ENCODE assay signal across 34 cellular contexts in the genomic region with DNA sequence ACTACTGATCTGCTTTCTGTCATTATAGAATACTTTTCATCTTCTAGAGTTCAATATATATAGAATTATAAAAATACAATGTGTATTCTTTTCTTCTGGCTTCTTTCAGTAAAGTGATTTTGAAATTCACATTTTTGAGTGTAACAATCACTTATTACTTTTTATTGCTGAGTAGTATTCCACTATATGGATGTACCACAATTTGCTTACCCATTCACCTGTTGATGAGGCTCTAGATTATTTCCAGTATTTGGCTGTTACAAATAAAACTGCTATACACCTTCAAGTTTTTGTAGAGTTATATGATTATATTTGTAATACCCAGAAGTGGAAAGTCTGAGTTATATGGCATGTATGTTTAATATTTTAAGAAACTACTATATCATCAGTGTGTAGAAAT.
"Had no signal": no experiment of that assay in that cellular context is flagged by ENCODE, and none has a peak within 500 bp of the region (broad histone marks: within the 10 kb centered on the region; RNA-seq: fewer than 3 reads in every experiment).

No MANE protein-coding gene starts in this region.

- H3K36me3 ChIP-seq: MG63 had no signal

- DNase-seq: Karpas-422, Kasumi-1, MG63, MM.1S, MV-4-11, NCI-H1048, NCI-H1092, NCI-H1092 treated with DMSO at 0.1 percent for 48 hours, NCI-H1105, NCI-H1105 treated with DMSO at 0.1 percent for 48 hours, NCI-H1417, NCI-H1417 treated with DMSO at 0.1 percent for 48 hours, NCI-H1436, NCI-H1436 treated with DMSO at 0.1 percent for 48 hours, NCI-H146, NCI-H1694, NCI-H1694 treated with DMSO at 0.1 percent for 48 hours, NCI-H187, NCI-H187 treated with DMSO at 0.1 percent for 48 hours, NCI-H1930, NCI-H2029, NCI-H2029 treated with DMSO at 0.1 percent for 48 hours, NCI-H2081, NCI-H2081 treated with DMSO at 0.1 percent for 48 hours, NCI-H2107, NCI-H2171, NCI-H2171 treated with DMSO at 0.1 percent for 48 hours, NCI-H2227 treated with DMSO at 0.1 percent for 48 hours, NCI-H226, NCI-H345, NCI-H446, NCI-H446 treated with DMSO at 0.1 percent for 48 hours, NCI-H510A had no signal

- H3K4me2 ChIP-seq: KMS-11 had no signal

- H3K9ac ChIP-seq: KMS-11 had no signal

- H3K27ac ChIP-seq: KMS-11 had no signal

- H3K9me3 ChIP-seq: MG63 had no signal

- H3K4me3 ChIP-seq: MG63 had no signal

- H3K27me3 ChIP-seq: MG63 had no signal
